Comparison of ENCODE assay signal across 24 cellular contexts in the genomic region with DNA sequence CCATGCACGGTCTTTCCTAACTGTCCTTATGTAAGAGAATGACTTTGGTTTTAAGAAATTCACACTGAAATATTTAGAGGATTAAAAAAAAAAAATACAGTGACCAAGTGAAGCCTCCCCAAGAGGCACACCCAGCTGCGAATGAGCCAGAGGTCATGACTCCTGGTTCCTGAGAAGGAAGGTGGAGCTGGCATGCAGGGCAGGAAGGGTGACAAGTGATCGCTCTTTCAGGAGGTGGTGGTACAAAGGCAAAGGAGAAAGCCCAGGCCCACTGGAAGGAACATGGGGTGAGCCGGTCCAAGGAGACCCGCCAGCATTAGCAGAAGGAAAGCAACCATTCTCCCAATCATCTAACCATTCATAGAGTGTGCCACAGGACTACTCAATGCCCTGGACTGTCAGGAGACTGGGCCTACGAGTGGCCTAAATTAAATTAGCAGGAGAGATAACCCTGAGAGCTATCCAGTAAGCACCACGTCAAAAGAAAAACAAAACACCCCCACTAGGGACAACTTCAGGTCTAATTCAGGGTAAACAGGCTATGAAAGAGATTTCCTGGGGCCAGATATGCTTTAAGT. TPM values are rescaled to one million over a fixed set of nuclear protein-coding genes. Genes with fewer than 3 reads are reported as not detected.
DNase-seq lines count a peak whose midpoint lies in the region; ATAC-seq and TF ChIP-seq lines count a peak whose summit lies in the region.
"Had no signal": no experiment of that assay in that cellular context is flagged by ENCODE, and none has a peak within 500 bp of the region (broad histone marks: within the 10 kb centered on the region; RNA-seq: fewer than 3 reads in every experiment).

No MANE protein-coding gene starts in this region.

- H3K4me3 ChIP-seq in GM23338 (no peak overlapping the region), left ventricle myocardium inferior (no peak overlapping the region), trophoblast cell (ENCODE audit: low read depth, low read length) (no peak overlapping the region), foreskin fibroblast (ENCODE audit: low read depth in 1 of 2, low read length in 2 of 2) (no peak overlapping the region)
- H3K4me3 ChIP-seq: upper lobe of left lung had no signal

- H3K18ac ChIP-seq in trophoblast cell (ENCODE audit: low read length), result peak overlapping the region; percentile 11

- no CpG with 5 or more reads among the region's 7 CpGs for whole genome bisulfite sequencing in trophoblast cell (ENCODE audit: extremely low coverage, insufficient coverage, insufficient read length)

- intact Hi-C loops in left ventricle myocardium inferior (cut with micrococcal nuclease), result loop anchor here (10.0 kb wide), 1 partner anchor 95 kb away; a partner anchor contains a TSS

- peak overlapping the region; percentile 86 for H2AK5ac ChIP-seq in trophoblast cell (ENCODE audit: low read length)

- H3K79me1 ChIP-seq in trophoblast cell (ENCODE audit: low read length), result peaks cover 15% of the 10 kb centered on the region

- peaks cover 8% of the 10 kb centered on the region for H3K27me3 Mint-ChIP-seq in GM23338 (ENCODE audit: insufficient read depth, low read depth, poor library complexity)
- no peaks in the 10 kb centered on the region for H3K27me3 Mint-ChIP-seq in T-helper 17 cell
- H3K27me3 Mint-ChIP-seq in naive thymus-derived CD8-positive, alpha-beta T cell, result no peaks in the 10 kb centered on the region
- H3K27me3 Mint-ChIP-seq: activated B cell treated with CpG ODN at 0.5 μM for 24 hours; activated naive CD8-positive, alpha-beta T cell; brain; memory B cell had no signal

- no peak overlapping the region for H3K9ac ChIP-seq in trophoblast cell (ENCODE audit: low read length)

- no peak for ATAC-seq in GM23338
- ATAC-seq in T-helper 17 cell, result no peak
- ATAC-seq in naive thymus-derived CD8-positive, alpha-beta T cell, result no peak
- ATAC-seq: activated T-cell treated with anti-CD3 and anti-CD28 coated beads, Interleukin-2, amount 50 U/mL, for 72 hours had no signal

- H3K4me1 ChIP-seq in GM23338 (ENCODE audit: insufficient read depth) (peaks cover 73% of the 10 kb centered on the region), left ventricle myocardium inferior (peaks cover 35% of the 10 kb centered on the region), trophoblast cell (ENCODE audit: control insufficient read depth in 1 of 2, insufficient read depth in 2 of 2, low read length in 2 of 2) (peaks cover 17 to 24% of the 10 kb centered on the region in 2 experiments)

- no peaks in the 10 kb centered on the region for H4K20me1 ChIP-seq in GM23338 (replicated peaks; ENCODE audit: insufficient read depth)

- peak overlapping the region; percentile 93 for H3K27ac ChIP-seq in GM23338 (ENCODE audit: low read depth)
- peak overlapping the region; percentile 66 for H3K27ac ChIP-seq in left ventricle myocardium inferior (replicated peaks)
- H3K27ac ChIP-seq in trophoblast cell (ENCODE audit: low read depth, low read length), result no peak overlapping the region

- H3K36me3 ChIP-seq in GM23338 (ENCODE audit: insufficient read depth), result no peaks in the 10 kb centered on the region
- no peaks in the 10 kb centered on the region for H3K36me3 ChIP-seq in left ventricle myocardium inferior
- no peaks in the 10 kb centered on the region for H3K36me3 ChIP-seq in trophoblast cell (ENCODE audit: control insufficient read depth in 1 of 2, insufficient read depth in 2 of 2, low read length in 2 of 2)
- H3K36me3 ChIP-seq: upper lobe of left lung had no signal

- TF ChIP-seq CTCF in GM23338 (conservative IDR thresholded peaks at IDR 0.05; ENCODE audit: low read depth in 2 of 2), result no peak
- no peak for TF ChIP-seq CTCF in left ventricle myocardium inferior (IDR thresholded peaks at IDR 0.05; ENCODE audit: borderline replicate concordance)
- TF ChIP-seq CTCF in foreskin fibroblast (IDR thresholded peaks at IDR 0.05; ENCODE audit: low read depth, low read length), result no peak

- H3K4me3 Mint-ChIP-seq in GM23338 (peak overlapping the region; percentile 10; the same call in 1 of the 3 replicates), T-helper 17 cell (no peak overlapping the region)
- H3K4me3 Mint-ChIP-seq in naive thymus-derived CD8-positive, alpha-beta T cell, result no peak overlapping the region
- H3K4me3 Mint-ChIP-seq: activated B cell treated with CpG ODN at 0.5 μM for 24 hours; activated naive CD8-positive, alpha-beta T cell; activated T-cell treated with anti-CD3 and anti-CD28 coated beads, Interleukin-2, amount 50 U/mL, for 72 hours; brain; immature natural killer cell; memory B cell; neural crest cell had no signal

- H3K4me2 ChIP-seq in GM23338 (peak overlapping the region; percentile 59; the same call in 1 of the 2 replicates), trophoblast cell (ENCODE audit: low read length) (no peak overlapping the region)

- peak overlapping the region; percentile 39 for H2BK5ac ChIP-seq in trophoblast cell (ENCODE audit: low read depth, low read length, poor library complexity)

- H2AFZ ChIP-seq in GM23338 (no peak overlapping the region), trophoblast cell (ENCODE audit: insufficient read depth, low read length, poor library complexity) (peak overlapping the region; percentile 17)

- H3K36me3 Mint-ChIP-seq in GM23338 (ENCODE audit: low read depth) (peaks cover 16% of the 10 kb centered on the region), T-helper 17 cell (ENCODE audit: low read depth) (peaks cover 4% of the 10 kb centered on the region)
- peaks cover 0 to 21% (median 19%) of the 10 kb centered on the region in 3 donors for H3K36me3 Mint-ChIP-seq in naive thymus-derived CD8-positive, alpha-beta T cell

- peak overlapping the region; percentile 43 for H3K27ac Mint-ChIP-seq in GM23338
- H3K27ac Mint-ChIP-seq in T-helper 17 cell, result peak overlapping the region; percentile 84
- H3K27ac Mint-ChIP-seq in naive thymus-derived CD8-positive, alpha-beta T cell, result peak overlapping the region in 1 of 10 donors; percentile 22
- H3K27ac Mint-ChIP-seq: activated B cell treated with CpG ODN at 0.5 μM for 24 hours; activated naive CD8-positive, alpha-beta T cell; activated T-cell treated with anti-CD3 and anti-CD28 coated beads, Interleukin-2, amount 50 U/mL, for 72 hours; immature natural killer cell; memory B cell had no signal

- H3K9me3 ChIP-seq in T-helper 17 cell (ENCODE audit: control insufficient read depth, low read length, poor library complexity, severe bottlenecking) (no peaks in the 10 kb centered on the region), left ventricle myocardium inferior (replicated peaks) (no peaks in the 10 kb centered on the region), trophoblast cell (ENCODE audit: insufficient read depth, low read depth, low read length) (no peaks in the 10 kb centered on the region)
- H3K9me3 ChIP-seq: upper lobe of left lung had no signal

- peak overlapping the region; percentile 65 for H4K91ac ChIP-seq in trophoblast cell (ENCODE audit: low read depth, low read length)

- H3K27me3 ChIP-seq in GM23338 (ENCODE audit: insufficient read depth) (no peaks in the 10 kb centered on the region), left ventricle myocardium inferior (ENCODE audit: low read depth) (no peaks in the 10 kb centered on the region), trophoblast cell (ENCODE audit: insufficient read depth, low read length) (no peaks in the 10 kb centered on the region)
- H3K27me3 ChIP-seq: upper lobe of left lung had no signal

- H4K8ac ChIP-seq in trophoblast cell (ENCODE audit: low read depth, low read length), result no peak overlapping the region

- H3K14ac ChIP-seq in trophoblast cell (ENCODE audit: low read length), result peak overlapping the region; percentile 11

- H3K4me1 Mint-ChIP-seq in GM23338, result peaks cover 82% of the 10 kb centered on the region
- peaks cover 27% of the 10 kb centered on the region for H3K4me1 Mint-ChIP-seq in T-helper 17 cell
- H3K4me1 Mint-ChIP-seq in naive thymus-derived CD8-positive, alpha-beta T cell, result peaks cover 16 to 51% (median 45%) of the 10 kb centered on the region in 4 donors

- peak overlapping the region; percentile 81 for H2BK12ac ChIP-seq in trophoblast cell (ENCODE audit: low read length)

- POLR2A ChIA-PET in naive thymus-derived CD8-positive, alpha-beta T cell (lab: Charles Lee), result no interaction called here

- no peak for DNase-seq in GM23338 (ENCODE audit: low spot score)
- no peak for DNase-seq in T-helper 17 cell
- no peak for DNase-seq in left ventricle myocardium inferior
- no peak for DNase-seq in trophoblast cell
- DNase-seq in NCI-H1436 treated with DMSO at 0.1 percent for 48 hours (lab: John Stamatoyannopoulos, UW), result no peak
- DNase-seq in naive thymus-derived CD8-positive, alpha-beta T cell, result no peak
- DNase-seq in foreskin fibroblast, result no peak
- DNase-seq: activated B cell treated with CpG ODN at 0.5 μM for 24 hours; activated T-cell treated with anti-CD3 and anti-CD28 coated beads, Interleukin-2, amount 50 U/mL, for 72 hours; erythroblast; glutamatergic neuron; immature natural killer cell; KBM-7; NCI-H1092; NCI-H2081 treated with DMSO at 0.1 percent for 48 hours; NCI-H510A treated with DMSO at 0.1 percent for 48 hours; SHP77 treated with DMSO at 0.1 percent for 48 hours; stimulated activated naive CD4-positive, alpha-beta T cell; T-helper 2 cell; upper lobe of left lung had no signal

- H2BK120ac ChIP-seq in trophoblast cell (ENCODE audit: insufficient read depth, low read length, poor library complexity), result peak overlapping the region; percentile 52

- peak overlapping the region; percentile 65 for H3K4ac ChIP-seq in trophoblast cell (ENCODE audit: low read depth, low read length)

- no peak overlapping the region for H3K23ac ChIP-seq in trophoblast cell (ENCODE audit: low read length)

- no peaks in the 10 kb centered on the region for H3K9me3 Mint-ChIP-seq in GM23338
- no peaks in the 10 kb centered on the region for H3K9me3 Mint-ChIP-seq in naive thymus-derived CD8-positive, alpha-beta T cell
- H3K9me3 Mint-ChIP-seq: activated B cell treated with CpG ODN at 0.5 μM for 24 hours, immature natural killer cell, memory B cell, neural crest cell had no signal

- no peaks in the 10 kb centered on the region for H3F3A ChIP-seq in GM23338 (replicated peaks; ENCODE audit: low read depth)

- H3K79me2 ChIP-seq in GM23338 (replicated peaks; ENCODE audit: insufficient read depth) (peaks cover 86% of the 10 kb centered on the region), trophoblast cell (ENCODE audit: control insufficient read depth, insufficient read depth, low read length, poor library complexity) (peaks cover 6% of the 10 kb centered on the region)

- no peaks in the 10 kb centered on the region for H3K9me2 ChIP-seq in GM23338 (ENCODE audit: insufficient read depth)

- H4K12ac ChIP-seq in trophoblast cell (ENCODE audit: low read depth, low read length), result no peak overlapping the region

TF ChIP-seq in GM23338, 12 proteins besides CTCF, POLR2A, EP300 and RAD21 (continues in another document):
- TF ChIP-seq JUNB (IDR thresholded peaks at IDR 0.05; ENCODE audit: unreplicated experiment) (no peak), EZH2 (IDR thresholded peaks at IDR 0.05; ENCODE audit: low read depth, unreplicated experiment) (no peak)

RNA-seq across cellular contexts. Expression of a gene that starts 7.8 kb away (rescaled TPM):
- total RNA-seq in GM23338 (2014; rRNA removed; shearing (Covaris generic)), result 16.3 and 22.6 TPM in 2 replicates
- 52.3 and 52.8 TPM in 2 replicates for polyA plus RNA-seq in GM23338 (2016; fragmentation: Nextera tagmentation; extraction: Ambion mirVana)
- total RNA-seq in T-helper 17 cell (10 to 100 TPM; 20.9 to 21.3 TPM), left ventricle myocardium inferior (20.3 TPM)
- 23.4 and 24.5 TPM in 2 replicates for polyA plus RNA-seq in trophoblast cell (2013)
- 10 to 100 TPM; 25.5 to 29.4 TPM for total RNA-seq in naive thymus-derived CD8-positive, alpha-beta T cell
- 10 to 100 TPM; 18.7 to 21.1 (median 19.8) TPM for polyA plus RNA-seq in naive thymus-derived CD8-positive, alpha-beta T cell
